ENCODE assay signal across 1 cellular context in the genomic region with DNA sequence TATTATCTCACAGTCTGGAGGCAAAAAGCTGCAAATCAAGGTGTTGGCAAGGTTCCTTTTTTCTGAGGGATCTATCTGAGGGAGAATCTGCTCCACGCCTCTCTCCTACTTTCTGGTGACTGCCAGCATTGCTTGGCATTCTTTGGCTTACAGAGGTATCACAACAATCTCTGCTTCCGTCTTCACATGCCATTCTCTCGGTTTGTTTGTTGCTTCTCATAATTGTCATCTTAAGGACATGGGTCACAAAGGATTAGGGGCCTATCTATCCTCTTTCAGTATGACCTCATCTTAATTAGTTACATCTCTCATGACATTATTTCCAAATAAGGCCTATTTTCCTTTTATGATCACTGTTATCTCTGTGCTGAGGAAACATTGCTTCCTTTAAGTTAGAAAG.
TF ChIP-seq lines count a peak whose summit lies in the region.

No MANE protein-coding gene starts in this region.

TF ChIP-seq in H1, 55 proteins besides CTCF, POLR2A, EP300 and RAD21 (continued from another document):
- TF ChIP-seq, protein P1, sequence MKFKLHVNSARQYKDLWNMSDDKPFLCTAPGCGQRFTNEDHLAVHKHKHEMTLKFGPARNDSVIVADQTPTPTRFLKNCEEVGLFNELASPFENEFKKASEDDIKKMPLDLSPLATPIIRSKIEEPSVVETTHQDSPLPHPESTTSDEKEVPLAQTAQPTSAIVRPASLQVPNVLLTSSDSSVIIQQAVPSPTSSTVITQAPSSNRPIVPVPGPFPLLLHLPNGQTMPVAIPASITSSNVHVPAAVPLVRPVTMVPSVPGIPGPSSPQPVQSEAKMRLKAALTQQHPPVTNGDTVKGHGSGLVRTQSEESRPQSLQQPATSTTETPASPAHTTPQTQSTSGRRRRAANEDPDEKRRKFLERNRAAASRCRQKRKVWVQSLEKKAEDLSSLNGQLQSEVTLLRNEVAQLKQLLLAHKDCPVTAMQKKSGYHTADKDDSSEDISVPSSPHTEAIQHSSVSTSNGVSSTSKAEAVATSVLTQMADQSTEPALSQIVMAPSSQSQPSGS (IDR thresholded peaks at IDR 0.05; ENCODE audit: low read length) = no peak
- TF ChIP-seq CREB1 (IDR thresholded peaks at IDR 0.05) = no peak
- no peak for TF ChIP-seq GTF2F1 (IDR thresholded peaks at IDR 0.05; ENCODE audit: borderline replicate concordance, low read depth, low read length)
- TF ChIP-seq KDM5A (IDR thresholded peaks at IDR 0.05; ENCODE audit: low read length) = no peak
- no peak for TF ChIP-seq SIRT6 (IDR thresholded peaks at IDR 0.05; ENCODE audit: low read length)
- TF ChIP-seq POLR2AphosphoS5 (IDR thresholded peaks at IDR 0.05; ENCODE audit: low read depth, low read length) = no peak
- TF ChIP-seq RXRA (IDR thresholded peaks at IDR 0.05; ENCODE audit: insufficient read depth, low read depth, low read length) = no peak
- TF ChIP-seq FOSL1 (IDR thresholded peaks at IDR 0.05; ENCODE audit: insufficient read depth, low read depth, low read length) = no peak
- no peak for TF ChIP-seq GABPA (IDR thresholded peaks at IDR 0.05; ENCODE audit: borderline replicate concordance, insufficient read depth, low read length)
- no peak for TF ChIP-seq SP4 (IDR thresholded peaks at IDR 0.05; ENCODE audit: low read length)
- no peak for TF ChIP-seq HDAC6 (IDR thresholded peaks at IDR 0.05; ENCODE audit: low read depth, low read length)
- no peak for TF ChIP-seq TBP (IDR thresholded peaks at IDR 0.05; ENCODE audit: low read depth, low read length)
- TF ChIP-seq YY1 (IDR thresholded peaks at IDR 0.05; ENCODE audit: low read depth, low read length) = no peak
- TF ChIP-seq CHD1 (IDR thresholded peaks at IDR 0.05; ENCODE audit: low read depth, low read length) = no peak
- TF ChIP-seq BRCA1 (IDR thresholded peaks at IDR 0.05; ENCODE audit: low read depth, low read length) = no peak
- no peak for TF ChIP-seq KDM4A (IDR thresholded peaks at IDR 0.05; ENCODE audit: low read depth, low read length, severe bottlenecking)
